ENCODE assay signal across 19 cellular contexts in the genomic region with DNA sequence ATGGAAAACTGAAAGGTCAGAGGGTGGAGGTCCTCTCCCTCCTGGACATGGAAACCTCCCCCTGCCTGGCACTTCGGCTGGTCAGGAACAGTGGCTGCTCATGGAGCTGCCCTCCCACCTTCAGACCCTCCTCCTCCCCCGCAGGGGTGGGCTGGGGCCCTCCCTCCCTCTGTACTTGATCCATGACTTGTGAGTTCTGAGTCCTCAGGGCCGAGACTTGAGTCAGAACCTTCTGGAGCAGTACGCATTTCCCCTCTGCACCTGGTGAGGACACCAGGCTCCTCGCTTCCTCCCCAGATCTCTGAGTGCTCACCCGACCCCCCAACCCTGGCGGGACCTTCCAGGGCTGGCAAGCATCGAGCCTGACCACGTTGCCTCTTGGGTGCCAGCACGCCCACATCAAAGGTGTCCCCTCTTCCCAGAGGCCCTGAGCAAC.
DNase-seq lines count a peak whose midpoint lies in the region; ATAC-seq and TF ChIP-seq lines count a peak whose summit lies in the region.
"Had no signal": no experiment of that assay in that cellular context is flagged by ENCODE, and none has a peak within 500 bp of the region (broad histone marks: within the 10 kb centered on the region; RNA-seq: fewer than 3 reads in every experiment).

No MANE protein-coding gene starts in this region.

- H3K4me1 ChIP-seq in CD4-positive, alpha-beta memory T cell (ENCODE audit: insufficient read depth, low read length) = peaks cover 23% of the 10 kb centered on the region
- peaks cover 53% of the 10 kb centered on the region for H3K4me1 ChIP-seq in adipocyte (ENCODE audit: control insufficient read depth, insufficient read depth, low read length)
- H3K4me1 ChIP-seq in neural progenitor cell = peaks cover 11% of the 10 kb centered on the region
- H3K4me1 ChIP-seq: breast epithelium had no signal

- no peak overlapping the region for H2AFZ ChIP-seq in neural progenitor cell (replicated peaks)

- POLR2A ChIA-PET in CD4-positive, alpha-beta memory T cell (lab: Charles Lee; ENCODE audit: partially characterized antibody) = no interaction called here
- POLR2A ChIA-PET in HEK293T (lab: Yijun Ruan, JAX) = no interaction called here

- H3K9me3 Mint-ChIP-seq in CD4-positive, alpha-beta memory T cell = no peaks in the 10 kb centered on the region
- no peaks in the 10 kb centered on the region for H3K9me3 Mint-ChIP-seq in IgD-negative memory B cell
- no peaks in the 10 kb centered on the region for H3K9me3 Mint-ChIP-seq in neural progenitor cell

- peak overlapping the region in 4 of 8 donors; percentile 30 to 77 (median 63) for H3K4me3 Mint-ChIP-seq in CD4-positive, alpha-beta memory T cell
- H3K4me3 Mint-ChIP-seq in IgD-negative memory B cell (peak overlapping the region; percentile 68 to 93 (median 81)), neural progenitor cell (peak overlapping the region; percentile 69)

- peak overlapping the region in 4 of 7 donors; percentile 19 to 83 (median 47) for H3K27ac Mint-ChIP-seq in CD4-positive, alpha-beta memory T cell
- H3K27ac Mint-ChIP-seq in IgD-negative memory B cell (peak overlapping the region in 1 of 3 donors; percentile 96), neural progenitor cell (peak overlapping the region; percentile 57)

- no peaks in the 10 kb centered on the region for H3K36me3 Mint-ChIP-seq in CD4-positive, alpha-beta memory T cell
- no peaks in the 10 kb centered on the region for H3K36me3 Mint-ChIP-seq in IgD-negative memory B cell
- H3K36me3 Mint-ChIP-seq in neural progenitor cell = peaks cover 17% of the 10 kb centered on the region

- peaks cover 2 to 42% (median 11%) of the 10 kb centered on the region in 4 donors for H3K4me1 Mint-ChIP-seq in CD4-positive, alpha-beta memory T cell
- H3K4me1 Mint-ChIP-seq in IgD-negative memory B cell (peaks cover 23 to 45% (median 41%) of the 10 kb centered on the region in 3 donors), neural progenitor cell (peaks cover 39% of the 10 kb centered on the region)

- peaks cover 4% of the 10 kb centered on the region for H3F3A ChIP-seq in neural progenitor cell (ENCODE audit: low read depth)

- H4K20me1 ChIP-seq in neural progenitor cell (ENCODE audit: low read depth) = peaks cover 18% of the 10 kb centered on the region

- peaks cover 4 to 12% of the 10 kb centered on the region in 2 donors for H3K27me3 Mint-ChIP-seq in CD4-positive, alpha-beta memory T cell
- H3K27me3 Mint-ChIP-seq in IgD-negative memory B cell (peaks cover 16% of the 10 kb centered on the region), neural progenitor cell (ENCODE audit: insufficient read depth, low read depth) (peaks cover 14% of the 10 kb centered on the region)

- no peaks in the 10 kb centered on the region for H3K27me3 ChIP-seq in CD4-positive, alpha-beta memory T cell (ENCODE audit: insufficient read depth, low read length)
- H3K27me3 ChIP-seq in adipocyte (replicated peaks; ENCODE audit: control insufficient read depth, insufficient read depth, low read length) (no peaks in the 10 kb centered on the region), neural progenitor cell (peaks cover 8% of the 10 kb centered on the region)
- H3K27me3 ChIP-seq: breast epithelium, dorsolateral prefrontal cortex, thyroid gland had no signal

- intact Hi-C loops in CD4-positive, alpha-beta memory T cell (cut with micrococcal nuclease) = no loop called here

- DNase-seq in CD4-positive, alpha-beta memory T cell = no peak
- DNase-seq in adipocyte (ENCODE audit: low read depth) = no peak
- no peak for DNase-seq in neural progenitor cell (ENCODE audit: low spot score)
- no peak for DNase-seq in RPMI8226
- no peak for DNase-seq in SK-N-DZ (ENCODE audit: low spot score)
- no peak for DNase-seq in HEK293T (ENCODE audit: extremely low spot score)
- DNase-seq: activated naive CD4-positive, alpha-beta T cell treated with Interleukin-2 at 50 U/mL for 16 hours; DMS79 treated with DMSO at 0.1 percent for 48 hours; dorsolateral prefrontal cortex; mesendoderm; NCI-H2029 treated with DMSO at 0.1 percent for 48 hours; NCI-H526 treated with DMSO at 0.1 percent for 48 hours; stimulated activated CD4-positive, alpha-beta T cell treated with anti-CD3 and anti-CD28 coated beads, Interleukin-2, amount 100 ng/mL, for 48 hours; thyroid gland had no signal

- no peak overlapping the region for H3K4me3 ChIP-seq in CD4-positive, alpha-beta memory T cell (ENCODE audit: low read length in 2 of 2)
- H3K4me3 ChIP-seq in adipocyte (ENCODE audit: low read length) = no peak overlapping the region
- H3K4me3 ChIP-seq in neural progenitor cell = no peak overlapping the region
- H3K4me3 ChIP-seq: breast epithelium, heart left ventricle, thyroid gland had no signal

- H3K4me2 ChIP-seq in neural progenitor cell = no peak overlapping the region

- no peak for ATAC-seq in HG02642 (IDR thresholded peaks at IDR 0.05; ENCODE audit: poor library complexity, unreplicated experiment)
- ATAC-seq: Panc1 had no signal

- H3K79me2 ChIP-seq in neural progenitor cell (ENCODE audit: low read depth) = no peaks in the 10 kb centered on the region

- H3K9me3 ChIP-seq in CD4-positive, alpha-beta memory T cell (ENCODE audit: control insufficient read depth in 1 of 2, low read length in 2 of 2) = no peaks in the 10 kb centered on the region
- no peaks in the 10 kb centered on the region for H3K9me3 ChIP-seq in adipocyte (ENCODE audit: control insufficient read depth, low read length)
- no peaks in the 10 kb centered on the region for H3K9me3 ChIP-seq in neural progenitor cell (ENCODE audit: low read depth)
- H3K9me3 ChIP-seq: breast epithelium, heart left ventricle, thyroid gland had no signal

- CTCF ChIA-PET in CD4-positive, alpha-beta memory T cell (lab: Charles Lee; ENCODE audit: partially characterized antibody) = no interaction called here
- CTCF ChIA-PET in HEK293T (lab: Yijun Ruan, JAX) = no interaction called here

- H3K27ac ChIP-seq in CD4-positive, alpha-beta memory T cell (ENCODE audit: low read depth, low read length) = no peak overlapping the region
- H3K27ac ChIP-seq in neural progenitor cell = no peak overlapping the region
- H3K27ac ChIP-seq: breast epithelium, heart left ventricle, thyroid gland had no signal

- no peak for TF ChIP-seq CTCF in neural progenitor cell (IDR thresholded peaks at IDR 0.05)

- H3K36me3 ChIP-seq in CD4-positive, alpha-beta memory T cell (ENCODE audit: insufficient read depth, low read length) = no peaks in the 10 kb centered on the region
- H3K36me3 ChIP-seq in adipocyte (ENCODE audit: control insufficient read depth, insufficient read depth, low read length, severe bottlenecking) (peaks cover 34% of the 10 kb centered on the region), neural progenitor cell (no peaks in the 10 kb centered on the region)
- H3K36me3 ChIP-seq: breast epithelium had no signal

- H3K9ac ChIP-seq in adipocyte (ENCODE audit: low read length) (peak overlapping the region; percentile 8), neural progenitor cell (no peak overlapping the region)

TF ChIP-seq in HEK293T, 16 proteins besides CTCF, POLR2A, EP300 and RAD21:
- TF ChIP-seq L3MBTL2 (conservative IDR thresholded peaks at IDR 0.05) (no peak), PKNOX1 (IDR thresholded peaks at IDR 0.05) (no peak), ELF4 (IDR thresholded peaks at IDR 0.05) (no peak)
